Comparison of ENCODE assay signal across 8 cellular contexts in the genomic region with DNA sequence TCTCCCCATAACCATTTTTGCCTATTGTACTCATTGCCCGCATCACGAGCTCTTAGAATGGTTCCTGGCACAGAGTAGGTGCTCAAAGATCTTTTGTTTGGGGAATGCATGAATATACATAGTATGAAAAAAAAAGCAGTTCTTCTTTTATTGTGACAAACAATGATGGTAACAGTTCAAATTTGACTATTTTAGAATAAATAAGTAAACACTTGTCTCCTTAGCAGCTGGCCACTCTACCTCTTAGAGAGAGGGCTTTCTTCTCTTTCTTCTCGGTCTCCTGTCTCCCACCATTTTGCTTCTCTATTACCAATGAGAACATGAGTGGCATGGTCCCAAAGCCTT.
A peak's percentile ranks its signal among the peaks of the same experiment; 100 is the strongest.
DNase-seq lines count a peak whose midpoint lies in the region; ATAC-seq and TF ChIP-seq lines count a peak whose summit lies in the region.

No MANE protein-coding gene starts in this region.

- H3K4me2 ChIP-seq in SU-DHL-6 (ENCODE audit: low read depth, low read length, poor library complexity, severe bottlenecking) = peak overlapping the region; percentile 87

- no peaks in the 10 kb centered on the region for H3K9me2 ChIP-seq in SU-DHL-6 (replicated peaks; ENCODE audit: insufficient read depth, low read length)

- no peaks in the 10 kb centered on the region for H3K36me3 Mint-ChIP-seq in stimulated activated naive B cell treated with anti-CD40 and anti-IgM and Interleukin-4, amounts not matched to agents 10 μg/mL and 1 μg/mL and 100 μg/mL, for 72 hours

- peak overlapping the region; percentile 81 for H3K27ac Mint-ChIP-seq in stimulated activated naive B cell treated with anti-CD40 and anti-IgM and Interleukin-4, amounts not matched to agents 10 μg/mL and 1 μg/mL and 100 μg/mL, for 72 hours

- peaks cover 4% of the 10 kb centered on the region; the same call in 1 of the 2 replicates for H3K36me3 ChIP-seq in SU-DHL-6 (ENCODE audit: low read length)

- TF ChIP-seq CTCF in SU-DHL-6 (IDR thresholded peaks at IDR 0.05; ENCODE audit: insufficient read depth, low read length, poor library complexity, severe bottlenecking) = no peak

- H3K9me3 Mint-ChIP-seq in stimulated activated naive B cell treated with anti-CD40 and anti-IgM and Interleukin-4, amounts not matched to agents 10 μg/mL and 1 μg/mL and 100 μg/mL, for 72 hours = no peaks in the 10 kb centered on the region

- DNase-seq in stimulated activated naive B cell treated with anti-CD40 and anti-IgM and Interleukin-4, amounts not matched to agents 10 μg/mL and 1 μg/mL and 100 μg/mL, for 72 hours = no peak
- no peak for DNase-seq in erythroblast (lab: John Stamatoyannopoulos, UW)
- DNase-seq in NCI-H1930 (lab: John Stamatoyannopoulos, UW) = no peak

- H3K4me3 Mint-ChIP-seq in stimulated activated naive B cell treated with anti-CD40 and anti-IgM and Interleukin-4, amounts not matched to agents 10 μg/mL and 1 μg/mL and 100 μg/mL, for 72 hours = peak overlapping the region; percentile 82 to 85

- H3K27me3 Mint-ChIP-seq in stimulated activated naive B cell treated with anti-CD40 and anti-IgM and Interleukin-4, amounts not matched to agents 10 μg/mL and 1 μg/mL and 100 μg/mL, for 72 hours = no peaks in the 10 kb centered on the region

- H4K20me1 ChIP-seq in SU-DHL-6 (ENCODE audit: low read depth, low read length) = peaks cover 22% of the 10 kb centered on the region

- peak overlapping the region; percentile 64 for H3K9ac ChIP-seq in SU-DHL-6 (ENCODE audit: low read length)

- peak; percentile 9 for ATAC-seq in GM18502 (IDR thresholded peaks at IDR 0.05; ENCODE audit: poor library complexity, unreplicated experiment)
- peak; percentile 7 for ATAC-seq in HG02588 (IDR thresholded peaks at IDR 0.05; ENCODE audit: unreplicated experiment)
- peak; percentile 23 to 26 for ATAC-seq in stimulated activated naive B cell treated with anti-CD40 and anti-IgM and Interleukin-4, amounts not matched to agents 10 μg/mL and 1 μg/mL and 100 μg/mL, for 72 hours (replicated peaks)
- no peak for ATAC-seq in GM19328 (IDR thresholded peaks at IDR 0.05; ENCODE audit: unreplicated experiment)

- H3K9me3 ChIP-seq in SU-DHL-6 (ENCODE audit: insufficient read depth, low read length) = no peaks in the 10 kb centered on the region
- H3K9me3 ChIP-seq in iPS-18c (ENCODE audit: control insufficient read depth, insufficient read depth, low read length) = no peaks in the 10 kb centered on the region

- peak overlapping the region; percentile 87 for H3K4me3 ChIP-seq in SU-DHL-6 (ENCODE audit: insufficient read depth, low read length, poor library complexity, severe bottlenecking)
- H3K4me3 ChIP-seq in iPS-18c (ENCODE audit: insufficient read depth, low read depth, low read length) = peak overlapping the region; percentile 65

- H3K27me3 ChIP-seq in SU-DHL-6 (ENCODE audit: low read length) = no peaks in the 10 kb centered on the region

- no peak for TF ChIP-seq POLR2A in erythroblast (IDR thresholded peaks at IDR 0.05; ENCODE audit: low read length)

- H3K79me2 ChIP-seq in SU-DHL-6 (ENCODE audit: insufficient read depth, low read length) = peaks cover 23% of the 10 kb centered on the region; the same call in 1 of the 2 replicates

- peaks cover 16 to 29% of the 10 kb centered on the region in 2 donors for H3K4me1 Mint-ChIP-seq in stimulated activated naive B cell treated with anti-CD40 and anti-IgM and Interleukin-4, amounts not matched to agents 10 μg/mL and 1 μg/mL and 100 μg/mL, for 72 hours

- H3F3A ChIP-seq in SU-DHL-6 (ENCODE audit: insufficient read depth) = peaks cover 12% of the 10 kb centered on the region; the same call in 1 of the 2 replicates

- H2AFZ ChIP-seq in SU-DHL-6 (ENCODE audit: low read depth, low read length, severe bottlenecking) = peak overlapping the region; percentile 98

- H3K27ac ChIP-seq in SU-DHL-6 (ENCODE audit: low read depth, low read length) = 0 out of 2 replicates have a peak overlapping the region, but pooled peaks have one; percentile 25
